Comparison of ENCODE assay signal across 1 cellular context in genomic region chr1:32933742-32934322, GRCh38.
TF ChIP-seq lines count a peak whose summit lies in the region.

No MANE protein-coding gene starts in this region.

TF ChIP-seq in IMR-90, 13 proteins besides CTCF, POLR2A, EP300 and RAD21 (continued from another document):
- TF ChIP-seq USF2 (IDR thresholded peaks at IDR 0.05; ENCODE audit: low read depth, low read length) (no peak), BHLHE40 (IDR thresholded peaks at IDR 0.05; ENCODE audit: low read depth, low read length) (no peak)
